ENCODE assay signal across 2 cellular contexts in genomic region chr1:24799242-24799641, GRCh38. TPM values are rescaled to one million over a fixed set of nuclear protein-coding genes. Genes with fewer than 3 reads are reported as not detected.
DNase-seq lines count a peak whose midpoint lies in the region; TF ChIP-seq lines count a peak whose summit lies in the region.
"Not testable (repeated sequence)": the region's sequence is repeated elsewhere in the genome, so short reads cannot be mapped to it uniquely, and the experiment has no call there.

No MANE protein-coding gene starts in this region.

- H3K27me3 Mint-ChIP-seq in progenitor cell of endocrine pancreas = not testable (repeated sequence)

- H3K4me3 Mint-ChIP-seq in progenitor cell of endocrine pancreas (ENCODE audit: low read depth) = not testable (repeated sequence)

- H3K36me3 Mint-ChIP-seq in progenitor cell of endocrine pancreas (ENCODE audit: insufficient read depth) = peaks cover 18% of the 10 kb centered on the region

- not testable (repeated sequence) for TF ChIP-seq CTCF in coronary artery (IDR thresholded peaks at IDR 0.05); progenitor cell of endocrine pancreas (IDR thresholded peaks at IDR 0.05; ENCODE audit: unreplicated experiment)

- H3K27ac ChIP-seq in coronary artery = peak overlapping the region; percentile 20 to 59

- H3K4me3 ChIP-seq in coronary artery = not testable (repeated sequence)

- not testable (repeated sequence) for H3K4me1 Mint-ChIP-seq in progenitor cell of endocrine pancreas (ENCODE audit: low read depth)

- peak overlapping the region; percentile 77 for H3K27ac Mint-ChIP-seq in progenitor cell of endocrine pancreas

- not testable (repeated sequence) for DNase-seq in coronary artery (ENCODE audit: low spot score); progenitor cell of endocrine pancreas (ENCODE audit: low spot score, unreplicated experiment)

- H3K9me3 Mint-ChIP-seq in progenitor cell of endocrine pancreas (ENCODE audit: low read depth) = peaks cover 11% of the 10 kb centered on the region

RNA-seq across cellular contexts. Expression of gene CLIC4, which starts 54.0 kb away (rescaled TPM):
- total RNA-seq in progenitor cell of endocrine pancreas = 90.4 TPM in 2 replicates
